Comparison of ENCODE assay signal across 13 cellular contexts in genomic region chr2:145186303-145186702, GRCh38.
DNase-seq lines count a peak whose midpoint lies in the region; ATAC-seq and TF ChIP-seq lines count a peak whose summit lies in the region.
"Had no signal": no experiment of that assay in that cellular context is flagged by ENCODE, and none has a peak within 500 bp of the region (broad histone marks: within the 10 kb centered on the region; RNA-seq: fewer than 3 reads in every experiment).

No MANE protein-coding gene starts in this region.

- POLR2A ChIA-PET in PC-3 (lab: Charles Lee; ENCODE audit: unreplicated experiment), result no interaction called here

- no peak overlapping the region for H3K4me3 Mint-ChIP-seq in endothelial cell (ENCODE audit: unreplicated experiment)
- H3K4me3 Mint-ChIP-seq: CD4-positive, CD25-positive, alpha-beta regulatory T cell; T-cell had no signal

- H3K27ac Mint-ChIP-seq in endothelial cell (ENCODE audit: unreplicated experiment), result no peak overlapping the region
- H3K27ac Mint-ChIP-seq: CD4-positive, CD25-positive, alpha-beta regulatory T cell; T-cell had no signal

- no peaks in the 10 kb centered on the region for H3K9me3 ChIP-seq in PC-3 (ENCODE audit: low read length)
- no peaks in the 10 kb centered on the region for H3K9me3 ChIP-seq in left ventricle myocardium inferior (replicated peaks)

- H3K36me3 ChIP-seq in PC-3 (ENCODE audit: low read depth, low read length), result no peaks in the 10 kb centered on the region
- no peaks in the 10 kb centered on the region for H3K36me3 ChIP-seq in left ventricle myocardium inferior

- no peaks in the 10 kb centered on the region for H4K20me1 ChIP-seq in PC-3 (ENCODE audit: low read length)

- H3K9me3 Mint-ChIP-seq in endothelial cell (ENCODE audit: unreplicated experiment), result no peaks in the 10 kb centered on the region
- H3K9me3 Mint-ChIP-seq: T-cell had no signal

- no peak for DNase-seq in AG09309 (ENCODE audit: low read depth)
- DNase-seq in PC-3, result no peak
- no peak for DNase-seq in left ventricle myocardium inferior
- DNase-seq in endothelial cell (ENCODE audit: low spot score), result no peak
- DNase-seq: activated CD8-positive, alpha-beta memory T cell treated with anti-CD3 and anti-CD28 coated beads, Interleukin-2, amount 50 U/mL, for 4 hours; CD4-positive, CD25-positive, alpha-beta regulatory T cell; NCI-H2081; stimulated activated naive CD4-positive, alpha-beta T cell treated with Interleukin-2 at 50 U/mL for 16 hours; T-cell had no signal

- H3K27me3 ChIP-seq in PC-3 (ENCODE audit: low read length) (no peaks in the 10 kb centered on the region), left ventricle myocardium inferior (ENCODE audit: low read depth) (no peaks in the 10 kb centered on the region)

- no peaks in the 10 kb centered on the region for H3K79me2 ChIP-seq in PC-3 (ENCODE audit: low read length)

- H3F3A ChIP-seq in PC-3 (ENCODE audit: low read length, unreplicated experiment), result no peaks in the 10 kb centered on the region

- peak; percentile 46 for ATAC-seq in GM21367 (IDR thresholded peaks at IDR 0.05; ENCODE audit: unreplicated experiment)
- no peak for ATAC-seq in PC-3
- ATAC-seq in HG03097 (IDR thresholded peaks at IDR 0.05; ENCODE audit: low FRiP score, unreplicated experiment), result no peak
- ATAC-seq in HG03460 (IDR thresholded peaks at IDR 0.05; ENCODE audit: unreplicated experiment), result no peak
- no peak for ATAC-seq in HG02610 (IDR thresholded peaks at IDR 0.05; ENCODE audit: unreplicated experiment)
- ATAC-seq: T-cell had no signal

- no peaks in the 10 kb centered on the region for H3K27me3 Mint-ChIP-seq in endothelial cell (ENCODE audit: unreplicated experiment)
- H3K27me3 Mint-ChIP-seq: CD4-positive, CD25-positive, alpha-beta regulatory T cell; T-cell had no signal

- no peak overlapping the region for H3K4me3 ChIP-seq in AG09309 (ENCODE audit: control insufficient read depth, low read depth, low read length)
- no peak overlapping the region for H3K4me3 ChIP-seq in PC-3 (ENCODE audit: low read length)
- no peak overlapping the region for H3K4me3 ChIP-seq in left ventricle myocardium inferior

- H2AFZ ChIP-seq in PC-3 (ENCODE audit: low read length), result no peak overlapping the region

- H3K4me2 ChIP-seq in PC-3 (ENCODE audit: low read length), result no peak overlapping the region

- H3K9ac ChIP-seq in PC-3 (ENCODE audit: low read length), result no peak overlapping the region

- H3K4me1 Mint-ChIP-seq in endothelial cell (ENCODE audit: unreplicated experiment), result no peaks in the 10 kb centered on the region
- H3K4me1 Mint-ChIP-seq: CD4-positive, CD25-positive, alpha-beta regulatory T cell; T-cell had no signal

- peak; percentile 8 for TF ChIP-seq CTCF in AG09309 (IDR thresholded peaks at IDR 0.05; ENCODE audit: control insufficient read depth, insufficient read depth, low read depth, low read length, missing control alignments)
- TF ChIP-seq CTCF in PC-3 (conservative IDR thresholded peaks at IDR 0.05; ENCODE audit: low read depth, low read length), result peak; percentile 28; the same call in 1 of the 2 replicates
- TF ChIP-seq CTCF in left ventricle myocardium inferior (IDR thresholded peaks at IDR 0.05; ENCODE audit: borderline replicate concordance), result peak; percentile 41
- no peak for TF ChIP-seq CTCF in endothelial cell (IDR thresholded peaks at IDR 0.05; ENCODE audit: unreplicated experiment)

- CTCF ChIA-PET in PC-3 (lab: Charles Lee), result no interaction called here

- peaks cover 8% of the 10 kb centered on the region; the same call in 1 of the 2 replicates for H3K4me1 ChIP-seq in PC-3 (ENCODE audit: insufficient read depth, low read length)
- peaks cover 8% of the 10 kb centered on the region for H3K4me1 ChIP-seq in left ventricle myocardium inferior

- H3K27ac ChIP-seq in PC-3 (ENCODE audit: low read length), result no peak overlapping the region
- H3K27ac ChIP-seq in left ventricle myocardium inferior (replicated peaks), result peak overlapping the region; percentile 70

- H3K9me2 ChIP-seq in PC-3 (replicated peaks; ENCODE audit: low read length), result no peaks in the 10 kb centered on the region

- no peaks in the 10 kb centered on the region for H3K36me3 Mint-ChIP-seq in endothelial cell (ENCODE audit: low read depth, unreplicated experiment)
- H3K36me3 Mint-ChIP-seq: CD4-positive, CD25-positive, alpha-beta regulatory T cell; T-cell had no signal

- no TSS peak for BruUV-seq in PC-3 (replicated peaks; lab: Mats Ljungman, UMichigan)

- intact Hi-C loops in PC-3 (cut with micrococcal nuclease), result no loop called here
- intact Hi-C loops in left ventricle myocardium inferior (cut with micrococcal nuclease), result no loop called here
